Comparison of ENCODE assay signal across 10 cellular contexts in genomic region chr18:13455960-13456471, GRCh38.
A peak's percentile ranks its signal among the peaks of the same experiment; 100 is the strongest.
DNase-seq lines count a peak whose midpoint lies in the region; ATAC-seq and TF ChIP-seq lines count a peak whose summit lies in the region.
"Had no signal": no experiment of that assay in that cellular context is flagged by ENCODE, and none has a peak within 500 bp of the region (broad histone marks: within the 10 kb centered on the region; RNA-seq: fewer than 3 reads in every experiment).

No MANE protein-coding gene starts in this region.

- TF ChIP-seq CTCF in psoas muscle (IDR thresholded peaks at IDR 0.05): no peak
- TF ChIP-seq CTCF in HFFc6 (IDR thresholded peaks at IDR 0.05): no peak

- H3K4me1 ChIP-seq in psoas muscle: peaks cover 23% of the 10 kb centered on the region

- intact Hi-C loops in psoas muscle (cut with DNase I): loop anchor here in 1 of 2 donors (5.0 to 10.0 kb wide), 3 partner anchors 76 to 241 kb away; partner anchors contain the start of gene LDLRAD4

- no peak overlapping the region for H3K4me3 ChIP-seq in psoas muscle
- H3K4me3 ChIP-seq: ovary had no signal

- H3K36me3 ChIP-seq in psoas muscle (ENCODE audit: insufficient read depth in 1 of 2, low read depth in 1 of 2): no peaks in the 10 kb centered on the region
- H3K36me3 ChIP-seq: ovary had no signal

- ATAC-seq in GM18517 (IDR thresholded peaks at IDR 0.05; ENCODE audit: unreplicated experiment) (peak; percentile 74), HG02588 (IDR thresholded peaks at IDR 0.05; ENCODE audit: unreplicated experiment) (peak; percentile 55), psoas muscle (peak in 3 of 4 donors; percentile 72 to 81 (median 79)), HG03025 (IDR thresholded peaks at IDR 0.05; ENCODE audit: low FRiP score, unreplicated experiment) (no peak)

- no peak overlapping the region for H3K27ac ChIP-seq in psoas muscle
- H3K27ac ChIP-seq: ovary had no signal

- no peaks in the 10 kb centered on the region for H3K27me3 ChIP-seq in psoas muscle (ENCODE audit: insufficient read depth in 3 of 3, low read length in 2 of 3)
- H3K27me3 ChIP-seq: ovary had no signal

- peak overlapping the region; percentile 1 for H3K4me3 Mint-ChIP-seq in activated CD4-positive, alpha-beta memory T cell treated with anti-CD3 and anti-CD28 coated beads, Interleukin-2, amount 10 ng/mL, durations not matched to agents 7 days and 5 days
- H3K4me3 Mint-ChIP-seq in HFFc6: no peak overlapping the region

- peaks cover 4% of the 10 kb centered on the region for H3K27me3 Mint-ChIP-seq in activated CD4-positive, alpha-beta memory T cell treated with anti-CD3 and anti-CD28 coated beads, Interleukin-2, amount 10 ng/mL, durations not matched to agents 7 days and 5 days
- H3K27me3 Mint-ChIP-seq in HFFc6 (ENCODE audit: insufficient read depth): peaks cover 15% of the 10 kb centered on the region; the same call in 1 of the 2 replicates

- CTCF ChIA-PET in activated CD4-positive, alpha-beta memory T cell treated with anti-CD3 and anti-CD28 coated beads, Interleukin-2, amount 10 ng/mL, durations not matched to agents 7 days and 5 days (lab: Charles Lee): no interaction called here

- peaks cover 13% of the 10 kb centered on the region for H3K36me3 Mint-ChIP-seq in activated CD4-positive, alpha-beta memory T cell treated with anti-CD3 and anti-CD28 coated beads, Interleukin-2, amount 10 ng/mL, durations not matched to agents 7 days and 5 days (ENCODE audit: low read depth)
- H3K36me3 Mint-ChIP-seq in HFFc6 (ENCODE audit: low read depth): no peaks in the 10 kb centered on the region; the same call in 1 of the 2 replicates

- H3K9me3 ChIP-seq in psoas muscle: no peaks in the 10 kb centered on the region
- H3K9me3 ChIP-seq: ovary had no signal

- WGBS in psoas muscle, 3 donors: 62 to 81% (median 68%) methylated on average over 19 of the region's 19 CpGs

- H3K9me3 Mint-ChIP-seq in activated CD4-positive, alpha-beta memory T cell treated with anti-CD3 and anti-CD28 coated beads, Interleukin-2, amount 10 ng/mL, durations not matched to agents 7 days and 5 days: peaks cover 11% of the 10 kb centered on the region
- H3K9me3 Mint-ChIP-seq in HFFc6: peaks cover 33% of the 10 kb centered on the region; the same call in 1 of the 2 replicates

- peak overlapping the region; percentile 21 for H3K27ac Mint-ChIP-seq in activated CD4-positive, alpha-beta memory T cell treated with anti-CD3 and anti-CD28 coated beads, Interleukin-2, amount 10 ng/mL, durations not matched to agents 7 days and 5 days
- no peak overlapping the region for H3K27ac Mint-ChIP-seq in HFFc6

- H3K4me1 Mint-ChIP-seq in activated CD4-positive, alpha-beta memory T cell treated with anti-CD3 and anti-CD28 coated beads, Interleukin-2, amount 10 ng/mL, durations not matched to agents 7 days and 5 days: peaks cover 31% of the 10 kb centered on the region
- H3K4me1 Mint-ChIP-seq in HFFc6 (ENCODE audit: low read depth): peaks cover 2% of the 10 kb centered on the region; the same call in 1 of the 2 replicates

- DNase-seq in activated CD4-positive, alpha-beta memory T cell treated with anti-CD3 and anti-CD28 coated beads, Interleukin-2, amount 10 ng/mL, durations not matched to agents 7 days and 5 days: peak; percentile 61
- DNase-seq in psoas muscle (no peak), NCI-H2196 treated with DMSO at 0.1 percent for 48 hours (lab: John Stamatoyannopoulos, UW; ENCODE audit: unreplicated experiment) (no peak), epidermal melanocyte (ENCODE audit: insufficient read length, low spot score) (no peak), HFFc6 (no peak)
- DNase-seq: ovary, trophoblast cell had no signal

- POLR2A ChIA-PET in activated CD4-positive, alpha-beta memory T cell treated with anti-CD3 and anti-CD28 coated beads, Interleukin-2, amount 10 ng/mL, durations not matched to agents 7 days and 5 days (lab: Charles Lee): interaction anchor here (0.8 to 1.5 kb wide), 2 partner anchors 31 to 46 kb away, joined by 3 read pairs; no protein-coding TSS in a partner anchor
